Comparison of ENCODE assay signal across 9 cellular contexts in genomic region chr17:77882040-77882439, GRCh38.
DNase-seq lines count a peak whose midpoint lies in the region; ATAC-seq and TF ChIP-seq lines count a peak whose summit lies in the region.
"Had no signal": no experiment of that assay in that cellular context is flagged by ENCODE, and none has a peak within 500 bp of the region (broad histone marks: within the 10 kb centered on the region; RNA-seq: fewer than 3 reads in every experiment).

No MANE protein-coding gene starts in this region.

- peaks cover 2% of the 10 kb centered on the region; the same call in 1 of the 2 replicates for H3F3A ChIP-seq in DOHH2 (ENCODE audit: control insufficient read depth, insufficient read depth)

- in situ Hi-C loops in GM13976 (cut with MboI; ENCODE audit: low sequenced_read_pairs, unreplicated experiment), result no loop called here

- H3K27me3 ChIP-seq in DOHH2 (ENCODE audit: control insufficient read depth, low read length) (peaks cover 58% of the 10 kb centered on the region), KMS-11 (ENCODE audit: insufficient read depth, low read depth) (no peaks in the 10 kb centered on the region), osteoblast (ENCODE audit: insufficient read depth, low read length) (peaks cover 30% of the 10 kb centered on the region)
- H3K27me3 ChIP-seq: gastrocnemius medialis, sigmoid colon had no signal

- H3K27ac ChIP-seq in DOHH2 (ENCODE audit: low read depth, low read length) (no peak overlapping the region), KMS-11 (peak overlapping the region; percentile 98), osteoblast (ENCODE audit: low read depth, low read length) (peak overlapping the region; percentile 24)

- H3K9me3 ChIP-seq in DOHH2 (ENCODE audit: control insufficient read depth, insufficient read depth, low read length) (no peaks in the 10 kb centered on the region), osteoblast (ENCODE audit: low read depth, low read length) (peaks cover 5% of the 10 kb centered on the region)
- H3K9me3 ChIP-seq: gastrocnemius medialis, sigmoid colon had no signal

- peak overlapping the region; percentile 85 for H3K4me3 Mint-ChIP-seq in central memory CD8-positive, alpha-beta T cell

- ATAC-seq in central memory CD8-positive, alpha-beta T cell (replicated peaks; ENCODE audit: extremely low read depth, poor library complexity, severe bottlenecking), result no peak

- H3K27me3 Mint-ChIP-seq in central memory CD8-positive, alpha-beta T cell, result no peaks in the 10 kb centered on the region

- H2AFZ ChIP-seq in KMS-11 (ENCODE audit: low read depth) (peak overlapping the region; percentile 60; the same call in 1 of the 2 replicates), osteoblast (ENCODE audit: low read length) (no peak overlapping the region)

- H4K20me1 ChIP-seq in DOHH2 (ENCODE audit: control insufficient read depth, insufficient read depth, low read depth, low read length), result peaks cover 6% of the 10 kb centered on the region; the same call in 1 of the 2 replicates
- H4K20me1 ChIP-seq in KMS-11 (ENCODE audit: insufficient read depth), result no peaks in the 10 kb centered on the region
- peaks cover 9% of the 10 kb centered on the region for H4K20me1 ChIP-seq in osteoblast (ENCODE audit: insufficient read depth, low read length)

- H3K9me2 ChIP-seq in DOHH2 (replicated peaks; ENCODE audit: control insufficient read depth, low read length), result no peaks in the 10 kb centered on the region

- H3K4me2 ChIP-seq in DOHH2 (ENCODE audit: low read length), result peak overlapping the region; percentile 67
- peak overlapping the region; percentile 100 for H3K4me2 ChIP-seq in KMS-11
- H3K4me2 ChIP-seq in osteoblast (ENCODE audit: insufficient read depth, low read length), result peak overlapping the region; percentile 62

- TF ChIP-seq CTCF in DOHH2 (IDR thresholded peaks at IDR 0.05; ENCODE audit: low read depth, low read length, poor library complexity, severe bottlenecking), result no peak
- no peak for TF ChIP-seq CTCF in KMS-11 (conservative IDR thresholded peaks at IDR 0.05; ENCODE audit: low read depth, low read length)
- no peak for TF ChIP-seq CTCF in osteoblast (IDR thresholded peaks at IDR 0.05; ENCODE audit: extremely low read depth, low read depth, low read length)
- no peak for TF ChIP-seq CTCF in GM13976 (IDR thresholded peaks at IDR 0.05; ENCODE audit: borderline replicate concordance, control extremely low read depth, extremely low read depth, insufficient read depth, missing control alignments)

- H3K4me1 Mint-ChIP-seq in central memory CD8-positive, alpha-beta T cell, result peaks cover 89% of the 10 kb centered on the region

- no peaks in the 10 kb centered on the region for H3K36me3 ChIP-seq in DOHH2 (ENCODE audit: control insufficient read depth, low read length)
- no peaks in the 10 kb centered on the region for H3K36me3 ChIP-seq in KMS-11 (ENCODE audit: insufficient read depth)
- no peaks in the 10 kb centered on the region for H3K36me3 ChIP-seq in osteoblast (ENCODE audit: insufficient read depth, low read length)
- H3K36me3 ChIP-seq: gastrocnemius medialis, sigmoid colon had no signal

- peak overlapping the region; percentile 90 for H3K9ac ChIP-seq in KMS-11

- no peaks in the 10 kb centered on the region for H3K9me3 Mint-ChIP-seq in central memory CD8-positive, alpha-beta T cell

- H3K4me1 ChIP-seq in DOHH2 (ENCODE audit: control insufficient read depth, low read length) (peaks cover 32% of the 10 kb centered on the region), KMS-11 (ENCODE audit: low read depth, poor library complexity, severe bottlenecking) (peaks cover 68% of the 10 kb centered on the region), osteoblast (ENCODE audit: insufficient read depth, low read length) (peaks cover 23% of the 10 kb centered on the region)

- peak overlapping the region; percentile 98 for H3K27ac Mint-ChIP-seq in central memory CD8-positive, alpha-beta T cell (ENCODE audit: low read depth)

- no peaks in the 10 kb centered on the region for H3K79me2 ChIP-seq in DOHH2 (ENCODE audit: control insufficient read depth, low read length)
- H3K79me2 ChIP-seq in KMS-11 (ENCODE audit: insufficient read depth, low read depth), result no peaks in the 10 kb centered on the region
- no peaks in the 10 kb centered on the region for H3K79me2 ChIP-seq in osteoblast (ENCODE audit: insufficient read depth, low read length)

- H3K36me3 Mint-ChIP-seq in central memory CD8-positive, alpha-beta T cell (ENCODE audit: insufficient read depth), result peaks cover 17% of the 10 kb centered on the region

- H3K4me3 ChIP-seq in DOHH2 (ENCODE audit: low read length), result peak overlapping the region; percentile 49
- no peak overlapping the region for H3K4me3 ChIP-seq in KMS-11 (IDR thresholded peaks at IDR 0.05; ENCODE audit: insufficient read depth, low read depth, low read length)
- H3K4me3 ChIP-seq in osteoblast (ENCODE audit: insufficient read depth, low read length), result peak overlapping the region; percentile 18
- H3K4me3 ChIP-seq: gastrocnemius medialis, sigmoid colon had no signal

- DNase-seq in central memory CD8-positive, alpha-beta T cell (ENCODE audit: low spot score in 2 of 2), result no peak
- DNase-seq in osteoblast (ENCODE audit: insufficient read length, low spot score, missing footprints) (no peak), ureter (ENCODE audit: low spot score) (no peak), GF-D8 (lab: John Stamatoyannopoulos, UW) (no peak), GM13976 (ENCODE audit: low spot score) (no peak)
